11 cellular contexts compared by ENCODE assay signal in genomic region chr3:26963356-26963742, GRCh38.
DNase-seq lines count a peak whose midpoint lies in the region; ATAC-seq and TF ChIP-seq lines count a peak whose summit lies in the region.
"Had no signal": no experiment of that assay in that cellular context is flagged by ENCODE, and none has a peak within 500 bp of the region (broad histone marks: within the 10 kb centered on the region; RNA-seq: fewer than 3 reads in every experiment).

No MANE protein-coding gene starts in this region.

- 37 to 39% methylated on average over 5 of the region's 5 CpGs for WGBS in GM23248 (ENCODE audit: low coverage in 1 of 2, low lambda C conversion rate in 2 of 2, missing lambda C conversion rate in 2 of 2), 2 experiments
- 90% methylated on average over 5 of the region's 5 CpGs for WGBS in hepatocyte (ENCODE audit: low lambda C conversion rate, missing lambda C conversion rate)

- intact Hi-C loops in PC-3 (cut with micrococcal nuclease) = no loop called here
- intact Hi-C loops in activated T-helper 1 cell treated with anti-CD3 and anti-CD28 coated beads, Interleukin-12 subunit alpha, Interleukin-12 subunit beta, Interleukin-2, Interleukin-4 antibody, amounts not matched to agents 30 ng/mL and 10 ng/mL and 1 ng/mL, durations not matched to agents 14 hours and 24 hours and 36 hours (cut with micrococcal nuclease) = no loop called here

- H3K27ac Mint-ChIP-seq in activated T-helper 1 cell treated with anti-CD3 and anti-CD28 coated beads, Interleukin-12 subunit alpha, Interleukin-12 subunit beta, Interleukin-2, Interleukin-4 antibody, amounts not matched to agents 30 ng/mL and 10 ng/mL and 1 ng/mL, durations not matched to agents 14 hours and 24 hours and 36 hours = no peak overlapping the region
- H3K27ac Mint-ChIP-seq: CD4-positive, alpha-beta T cell had no signal

- H3K36me3 ChIP-seq in GM23248 (ENCODE audit: low read depth) (no peaks in the 10 kb centered on the region), PC-3 (ENCODE audit: low read depth, low read length) (no peaks in the 10 kb centered on the region), hepatocyte (replicated peaks; ENCODE audit: insufficient read depth, low read depth) (no peaks in the 10 kb centered on the region)

- POLR2A ChIA-PET in PC-3 (lab: Charles Lee; ENCODE audit: unreplicated experiment) = no interaction called here

- H3K9me3 ChIP-seq in GM23248 (ENCODE audit: low read depth) = no peaks in the 10 kb centered on the region
- 0 out of 2 replicates have a peak, but pooled peaks cover 4% of the 10 kb centered on the region for H3K9me3 ChIP-seq in PC-3 (ENCODE audit: low read length)
- no peaks in the 10 kb centered on the region for H3K9me3 ChIP-seq in hepatocyte (ENCODE audit: low read depth)
- H3K9me3 ChIP-seq: mucosa of descending colon had no signal

- ATAC-seq in PC-3 = no peak
- no peak for ATAC-seq in HG02852 (IDR thresholded peaks at IDR 0.05; ENCODE audit: unreplicated experiment)
- ATAC-seq: mucosa of descending colon had no signal

- H3K27me3 ChIP-seq in GM23248 (replicated peaks; ENCODE audit: insufficient read depth) = no peaks in the 10 kb centered on the region
- H3K27me3 ChIP-seq in PC-3 (ENCODE audit: low read length) = no peaks in the 10 kb centered on the region
- H3K27me3 ChIP-seq in hepatocyte = no peaks in the 10 kb centered on the region

- no peaks in the 10 kb centered on the region for H3K79me2 ChIP-seq in GM23248 (ENCODE audit: insufficient read depth)
- H3K79me2 ChIP-seq in PC-3 (ENCODE audit: low read length) = no peaks in the 10 kb centered on the region
- H3K79me2 ChIP-seq in hepatocyte = no peaks in the 10 kb centered on the region

- TF ChIP-seq CTCF in C4-2B (conservative IDR thresholded peaks at IDR 0.05) (peak; percentile 61), PC-3 (conservative IDR thresholded peaks at IDR 0.05; ENCODE audit: low read depth, low read length) (peak; percentile 45), hepatocyte (IDR thresholded peaks at IDR 0.05; ENCODE audit: poor library complexity) (peak; percentile 20)

- no peaks in the 10 kb centered on the region for H3K9me2 ChIP-seq in GM23248 (ENCODE audit: insufficient read depth)
- no peaks in the 10 kb centered on the region for H3K9me2 ChIP-seq in PC-3 (replicated peaks; ENCODE audit: low read length)
- no peaks in the 10 kb centered on the region for H3K9me2 ChIP-seq in hepatocyte (replicated peaks; ENCODE audit: insufficient read depth)

- H3K36me3 Mint-ChIP-seq in activated T-helper 1 cell treated with anti-CD3 and anti-CD28 coated beads, Interleukin-12 subunit alpha, Interleukin-12 subunit beta, Interleukin-2, Interleukin-4 antibody, amounts not matched to agents 30 ng/mL and 10 ng/mL and 1 ng/mL, durations not matched to agents 14 hours and 24 hours and 36 hours (ENCODE audit: low read depth) = no peaks in the 10 kb centered on the region

- H4K20me1 ChIP-seq in GM23248 (ENCODE audit: insufficient read depth) (no peaks in the 10 kb centered on the region), PC-3 (ENCODE audit: low read length) (no peaks in the 10 kb centered on the region), hepatocyte (ENCODE audit: insufficient read depth, poor library complexity, severe bottlenecking) (no peaks in the 10 kb centered on the region)

- no peaks in the 10 kb centered on the region for H3K4me1 Mint-ChIP-seq in activated T-helper 1 cell treated with anti-CD3 and anti-CD28 coated beads, Interleukin-12 subunit alpha, Interleukin-12 subunit beta, Interleukin-2, Interleukin-4 antibody, amounts not matched to agents 30 ng/mL and 10 ng/mL and 1 ng/mL, durations not matched to agents 14 hours and 24 hours and 36 hours (ENCODE audit: low read depth)

- H3K27me3 Mint-ChIP-seq in activated T-helper 1 cell treated with anti-CD3 and anti-CD28 coated beads, Interleukin-12 subunit alpha, Interleukin-12 subunit beta, Interleukin-2, Interleukin-4 antibody, amounts not matched to agents 30 ng/mL and 10 ng/mL and 1 ng/mL, durations not matched to agents 14 hours and 24 hours and 36 hours (ENCODE audit: insufficient read depth) = no peaks in the 10 kb centered on the region
- H3K27me3 Mint-ChIP-seq: CD4-positive, alpha-beta T cell had no signal

- BruUV-seq in PC-3 (replicated peaks; lab: Mats Ljungman, UMichigan) = no TSS peak

- no peak overlapping the region for H3K4me3 ChIP-seq in GM23248
- no peak overlapping the region for H3K4me3 ChIP-seq in PC-3 (ENCODE audit: low read length)
- H3K4me3 ChIP-seq in hepatocyte = no peak overlapping the region
- H3K4me3 ChIP-seq: mucosa of descending colon had no signal

- peak; percentile 5 for DNase-seq in GM23248
- DNase-seq in PC-3 = no peak
- DNase-seq in hepatocyte (ENCODE audit: low spot score) = no peak
- DNase-seq in 8988T = no peak
- DNase-seq in activated T-helper 1 cell treated with anti-CD3 and anti-CD28 coated beads, Interleukin-12 subunit alpha, Interleukin-12 subunit beta, Interleukin-2, Interleukin-4 antibody, amounts not matched to agents 30 ng/mL and 10 ng/mL and 1 ng/mL, durations not matched to agents 14 hours and 24 hours and 36 hours (ENCODE audit: low spot score) = no peak
- DNase-seq in GM19238 (ENCODE audit: insufficient read length, low spot score) = no peak
- DNase-seq: CD4-positive, alpha-beta T cell; mucosa of descending colon; NCI-H187 treated with DMSO at 0.1 percent for 48 hours had no signal

- CTCF ChIA-PET in PC-3 (lab: Charles Lee) = no interaction called here

- no peak overlapping the region for H3K27ac ChIP-seq in C4-2B
- no peak overlapping the region for H3K27ac ChIP-seq in GM23248
- H3K27ac ChIP-seq in PC-3 (ENCODE audit: low read length) = no peak overlapping the region
- no peak overlapping the region for H3K27ac ChIP-seq in hepatocyte

- in situ Hi-C loops in GM23248 (cut with MboI) = no loop called here

- H3K9me3 Mint-ChIP-seq in activated T-helper 1 cell treated with anti-CD3 and anti-CD28 coated beads, Interleukin-12 subunit alpha, Interleukin-12 subunit beta, Interleukin-2, Interleukin-4 antibody, amounts not matched to agents 30 ng/mL and 10 ng/mL and 1 ng/mL, durations not matched to agents 14 hours and 24 hours and 36 hours = peaks cover 3% of the 10 kb centered on the region

- H2AFZ ChIP-seq in GM23248 (no peak overlapping the region), PC-3 (ENCODE audit: low read length) (no peak overlapping the region), hepatocyte (no peak overlapping the region)

- H3F3A ChIP-seq in GM23248 (ENCODE audit: insufficient read depth) (no peaks in the 10 kb centered on the region), PC-3 (ENCODE audit: low read length, unreplicated experiment) (no peaks in the 10 kb centered on the region)

- H3K9ac ChIP-seq in GM23248 = no peak overlapping the region
- H3K9ac ChIP-seq in PC-3 (ENCODE audit: low read length) = no peak overlapping the region

- no peak overlapping the region for H3K4me3 Mint-ChIP-seq in activated T-helper 1 cell treated with anti-CD3 and anti-CD28 coated beads, Interleukin-12 subunit alpha, Interleukin-12 subunit beta, Interleukin-2, Interleukin-4 antibody, amounts not matched to agents 30 ng/mL and 10 ng/mL and 1 ng/mL, durations not matched to agents 14 hours and 24 hours and 36 hours
- H3K4me3 Mint-ChIP-seq: CD4-positive, alpha-beta T cell had no signal

- H3K4me1 ChIP-seq in GM23248 (ENCODE audit: insufficient read depth) (no peaks in the 10 kb centered on the region), PC-3 (ENCODE audit: insufficient read depth, low read length) (no peaks in the 10 kb centered on the region), hepatocyte (ENCODE audit: insufficient read depth) (no peaks in the 10 kb centered on the region)

- no peak overlapping the region for H3K4me2 ChIP-seq in GM23248 (ENCODE audit: unreplicated experiment)
- H3K4me2 ChIP-seq in PC-3 (ENCODE audit: low read length) = no peak overlapping the region
- H3K4me2 ChIP-seq in hepatocyte = no peak overlapping the region
